ENCODE assay signal across 11 cellular contexts in genomic region chr17:82754297-82755208, GRCh38. TPM values are rescaled to one million over a fixed set of nuclear protein-coding genes. Genes with fewer than 3 reads are reported as not detected.
DNase-seq lines count a peak whose midpoint lies in the region; ATAC-seq, FAIRE-seq and TF ChIP-seq lines count a peak whose summit lies in the region.
"Had no signal": no experiment of that assay in that cellular context is flagged by ENCODE, and none has a peak within 500 bp of the region (broad histone marks: within the 10 kb centered on the region; RNA-seq: fewer than 3 reads in every experiment).

No MANE protein-coding gene starts in this region.

- CTCF ChIA-PET in CD4-positive, alpha-beta memory T cell (lab: Charles Lee; ENCODE audit: partially characterized antibody): interaction anchor here (1.4 kb wide), 1 partner anchor 27 kb away, joined by 3 read pairs; no protein-coding TSS in a partner anchor
- CTCF ChIA-PET in GM12878 (lab: Yijun Ruan, JAX): interaction anchor here (0.6 kb wide), 1 partner anchor 74 kb away, joined by 5 read pairs; no protein-coding TSS in a partner anchor

- H3K4me2 ChIP-seq in GM12878 (ENCODE audit: control insufficient read depth, insufficient read depth): no peak overlapping the region

- peak overlapping the region in 2 of 7 donors; percentile 52 to 62 for H3K27ac Mint-ChIP-seq in CD4-positive, alpha-beta memory T cell
- peak overlapping the region in 1 of 3 donors; percentile 88 for H3K27ac Mint-ChIP-seq in IgD-negative memory B cell

- RAD21 ChIA-PET in GM12878 (lab: Charles Lee; ENCODE audit: unreplicated experiment): no interaction called here

- no peaks in the 10 kb centered on the region for H3K9me3 ChIP-seq in CD4-positive, alpha-beta memory T cell (ENCODE audit: control insufficient read depth in 1 of 2, low read length in 2 of 2)
- H3K9me3 ChIP-seq in GM12878 (replicated peaks; ENCODE audit: control insufficient read depth, insufficient read depth, low read length) (no peaks in the 10 kb centered on the region; the same call in 2 of the 3 replicates), lower lobe of right lung (no peaks in the 10 kb centered on the region)

- no peaks in the 10 kb centered on the region for H4K20me1 ChIP-seq in GM12878 (ENCODE audit: control insufficient read depth, insufficient read depth)

- no peaks in the 10 kb centered on the region for H3K27me3 Mint-ChIP-seq in CD4-positive, alpha-beta memory T cell
- H3K27me3 Mint-ChIP-seq in IgD-negative memory B cell: no peaks in the 10 kb centered on the region

- no peak for TF ChIP-seq RAD21 in GM12878 (IDR thresholded peaks at IDR 0.05; ENCODE audit: insufficient read depth, low read depth, low read length)

- no peak overlapping the region for H2AFZ ChIP-seq in GM12878 (ENCODE audit: control insufficient read depth, low read depth, low read length)
- H2AFZ ChIP-seq: GM23248 had no signal

- no peaks in the 10 kb centered on the region for H3K9me3 Mint-ChIP-seq in CD4-positive, alpha-beta memory T cell
- H3K9me3 Mint-ChIP-seq in IgD-negative memory B cell: no peaks in the 10 kb centered on the region

- WGBS in GM12878 (ENCODE audit: insufficient coverage, insufficient replicate concordance, low lambda C conversion rate, missing lambda C conversion rate): 87% methylated on average over 19 of the region's 19 CpGs

- in situ Hi-C loops in GM12878 (cut with MboI): no loop called here

- SMC1A ChIA-PET in GM12878 (lab: Charles Lee; ENCODE audit: uncharacterized antibody, unreplicated experiment): interaction anchor here (1.4 to 2.5 kb wide), 2 partner anchors 9 to 14 kb away, joined by 4 to 8 read pairs; no protein-coding TSS in a partner anchor

- BruUV-seq in GM12878 (replicated peaks; lab: Mats Ljungman, UMichigan): TSS peak; percentile 65

- H3K4me3 ChIP-seq in CD4-positive, alpha-beta memory T cell (ENCODE audit: low read length in 2 of 2): no peak overlapping the region
- H3K4me3 ChIP-seq in GM12878: no peak overlapping the region
- H3K4me3 ChIP-seq in lower lobe of right lung: no peak overlapping the region

- no peak for TF ChIP-seq POLR2A in GM12878 (IDR thresholded peaks at IDR 0.05; ENCODE audit: low read depth, low read length)

- no peak for TF ChIP-seq CTCF in GM12878 (IDR thresholded peaks at IDR 0.05 in 2 of 3, conservative IDR thresholded peaks at IDR 0.05 in 1 of 3; ENCODE audit: control insufficient read depth in 2 of 3, extremely low read depth in 1 of 3, insufficient read depth in 1 of 3, low read depth in 3 of 3, low read length in 3 of 3)
- no peak for TF ChIP-seq CTCF in lower lobe of right lung (IDR thresholded peaks at IDR 0.05)

- H3K79me2 ChIP-seq in GM12878 (ENCODE audit: control insufficient read depth, insufficient read depth, low read length): peaks cover 16% of the 10 kb centered on the region

- DNase-seq in CD4-positive, alpha-beta memory T cell: no peak
- DNase-seq in GM12878 (ENCODE audit: low read depth, low spot score) (no peak), lower lobe of right lung (peak; percentile 24), GM19239 (ENCODE audit: insufficient read length, low spot score) (no peak), sciatic nerve (ENCODE audit: low spot score) (no peak)
- DNase-seq: dermis blood vessel endothelial cell, GM23248 had no signal

- H3K27ac ChIP-seq in CD4-positive, alpha-beta memory T cell (ENCODE audit: low read depth, low read length): no peak overlapping the region
- H3K27ac ChIP-seq in GM12878 (ENCODE audit: control insufficient read depth, insufficient read depth): no peak overlapping the region
- no peak overlapping the region for H3K27ac ChIP-seq in lower lobe of right lung
- H3K27ac ChIP-seq: GM23248 had no signal

- peaks cover 0 to 17% of the 10 kb centered on the region in 2 donors for H3K36me3 Mint-ChIP-seq in CD4-positive, alpha-beta memory T cell
- H3K36me3 Mint-ChIP-seq in IgD-negative memory B cell: no peaks in the 10 kb centered on the region

- peaks cover 24% of the 10 kb centered on the region for H3K4me1 ChIP-seq in CD4-positive, alpha-beta memory T cell (ENCODE audit: insufficient read depth, low read length)
- H3K4me1 ChIP-seq in GM12878 (ENCODE audit: control insufficient read depth, insufficient read depth, low read length) (0 out of 2 replicates have a peak, but pooled peaks cover 2% of the 10 kb centered on the region), lower lobe of right lung (peaks cover 14% of the 10 kb centered on the region)

- no peaks in the 10 kb centered on the region for H3K27me3 ChIP-seq in CD4-positive, alpha-beta memory T cell (ENCODE audit: insufficient read depth, low read length)
- H3K27me3 ChIP-seq in GM12878 (replicated peaks in 1 of 2; ENCODE audit: control insufficient read depth in 2 of 2, insufficient read depth in 2 of 2, low read length in 1 of 2): no peaks in the 10 kb centered on the region
- H3K27me3 ChIP-seq in lower lobe of right lung (ENCODE audit: low read depth): no peaks in the 10 kb centered on the region

- intact Hi-C loops in CD4-positive, alpha-beta memory T cell (cut with micrococcal nuclease): loop anchor here (5.0 kb wide), 1 partner anchor 302 kb away; the partner anchor contains the start of gene CYBC1
- intact Hi-C loops in GM12878 (cut with micrococcal nuclease; ENCODE audit: unreplicated experiment) (loop anchor here (10.0 kb wide), 1 partner anchor 110 kb away; the partner anchor contains the start of gene WDR45B), lower lobe of right lung (cut with DNase I) (no loop called here), sciatic nerve (cut with DNase I) (no loop called here)

- POLR2A ChIA-PET in CD4-positive, alpha-beta memory T cell (lab: Charles Lee; ENCODE audit: partially characterized antibody): no interaction called here
- POLR2A ChIA-PET in GM12878 (lab: Charles Lee): interaction anchor here (0.6 kb wide), 3 partner anchors 83 to 344 kb away, joined by 3 to 6 read pairs (median 3); no protein-coding TSS in a partner anchor

- peak overlapping the region; percentile 31 to 71 (median 52) for H3K4me3 Mint-ChIP-seq in CD4-positive, alpha-beta memory T cell
- peak overlapping the region in 3 of 4 donors; percentile 17 to 70 (median 61) for H3K4me3 Mint-ChIP-seq in IgD-negative memory B cell

- peaks cover 15 to 34% (median 22%) of the 10 kb centered on the region in 4 donors for H3K4me1 Mint-ChIP-seq in CD4-positive, alpha-beta memory T cell
- H3K4me1 Mint-ChIP-seq in IgD-negative memory B cell: peaks cover 0 to 10% (median 8%) of the 10 kb centered on the region in 3 donors

- H3K9ac ChIP-seq in GM12878 (ENCODE audit: control insufficient read depth, insufficient read depth, low read length): no peak overlapping the region
- H3K9ac ChIP-seq: GM23248 had no signal

- ATAC-seq in GM12878: no peak
- ATAC-seq in lower lobe of right lung: no peak
- ATAC-seq in sciatic nerve: no peak
- no peak for ATAC-seq in GM19452 (IDR thresholded peaks at IDR 0.05; ENCODE audit: unreplicated experiment)
- no peak for ATAC-seq in GM18517 (IDR thresholded peaks at IDR 0.05; ENCODE audit: unreplicated experiment)

- H3K36me3 ChIP-seq in CD4-positive, alpha-beta memory T cell (ENCODE audit: insufficient read depth, low read length): no peaks in the 10 kb centered on the region
- H3K36me3 ChIP-seq in GM12878 (ENCODE audit: control insufficient read depth in 2 of 2, insufficient read depth in 2 of 2, low read length in 1 of 2) (no peaks in the 10 kb centered on the region; a peak in 1 of 4 replicates), lower lobe of right lung (no peaks in the 10 kb centered on the region)

- no peak for TF ChIP-seq EP300 in GM12878 (IDR thresholded peaks at IDR 0.05; ENCODE audit: borderline replicate concordance in 1 of 2, control insufficient read depth in 1 of 2, low read depth in 2 of 2, low read length in 2 of 2)

- no peak for FAIRE-seq in GM12878 (lab: Jason Lieb, UNC)
- no peak for FAIRE-seq in GM19239 (lab: Jason Lieb, UNC)
- FAIRE-seq: TTC549 had no signal

RNA-seq across cellular contexts. Expression of gene TBCD, which starts 2.7 kb away (rescaled TPM):
- 100 to 1,000 TPM; 257 to 263 TPM for total RNA-seq in CD4-positive, alpha-beta memory T cell
- polyA plus RNA-seq in CD4-positive, alpha-beta memory T cell: 100 to 1,000 TPM; 102 to 126 TPM
- polyA plus RNA-seq in IgD-negative memory B cell (19.4 TPM), GM12878 (2011; rRNA removed) (36.7 and 61.0 TPM in 2 replicates), GM12878 (2014; fragmentation: Illumina TruSeq; extraction: Trizol) (12.2 and 35.6 TPM in 2 replicates), GM12878 (2014; fragmentation: Nextera tagmentation; extraction: Ambion mirVana) (10 to 100 TPM; 10.3 to 19.3 TPM), GM12878 (2014; rRNA removed) (46.6 and 66.7 TPM in 2 replicates), GM12878 (2016; fragmentation: Nextera tagmentation; extraction: Ambion mirVana) (10 to 100 TPM; 72.9 to 83.5 TPM)
- 201 and 218 TPM in 2 replicates for total RNA-seq in GM12878 (2013; cell fraction: nucleolus; rRNA removed)
- total RNA-seq in GM12878 (2014; rRNA removed) (54.4 and 58.2 TPM in 2 replicates), GM12878 (2014; rRNA removed; fragmentation: Illumina TruSeq; extraction: Trizol) (27.2 and 38.6 TPM in 2 replicates), GM12878 (2021) (96.3 and 114 TPM in 2 replicates), lower lobe of right lung (84.8 TPM), sciatic nerve (122 TPM)
- 53.6 TPM for polyA plus RNA-seq in GM12878 (2011; ENCODE audit: low read depth)
- 93.6 and 116 TPM in 2 replicates for polyA plus RNA-seq in GM12878 (2011; cell fraction: cytosol; rRNA removed)
- polyA plus RNA-seq in GM12878 (2011; cell fraction: nucleus; rRNA removed): 456 and 506 TPM in 2 replicates
- 78.2 and 97.0 TPM in 2 replicates for polyA plus RNA-seq in GM12878 (2012)
- 128 and 173 TPM in 2 replicates for polyA minus RNA-seq in GM12878 (2011; rRNA and poly(A)+ RNA removed)
- polyA minus RNA-seq in GM12878 (2011; cell fraction: cytosol; rRNA and poly(A)+ RNA removed): 71.3 and 78.0 TPM in 2 replicates
- 90.2 and 122 TPM in 2 replicates for polyA minus RNA-seq in GM12878 (2011; cell fraction: nucleus; rRNA and poly(A)+ RNA removed)

RNA-seq across cellular contexts. Expression of gene FN3K, which starts 19.1 kb away (rescaled TPM):
- total RNA-seq in CD4-positive, alpha-beta memory T cell: 1 to 10 TPM; 5.3 to 8.1 TPM
- polyA plus RNA-seq in CD4-positive, alpha-beta memory T cell: under 1 TPM; 0.26 to 0.77 TPM
- not detected for polyA plus RNA-seq in IgD-negative memory B cell
- total RNA-seq in GM12878 (2013; cell fraction: nucleolus; rRNA removed): 0.90 and 1.1 TPM in 2 replicates
- 0.51 TPM in 1 of 2 replicates, not detected in the other for total RNA-seq in GM12878 (2014; rRNA removed)
- total RNA-seq in GM12878 (2014; rRNA removed; fragmentation: Illumina TruSeq; extraction: Trizol): not detected in 2 replicates
- total RNA-seq in GM12878 (2021): 0.58 TPM in 1 of 2 replicates, not detected in the other
- polyA plus RNA-seq in GM12878 (2011; ENCODE audit: low read depth): 0.50 TPM
- polyA plus RNA-seq in GM12878 (2011; rRNA removed): 0.08 and 0.17 TPM in 2 replicates
- 0.05 TPM in 1 of 2 replicates, not detected in the other for polyA plus RNA-seq in GM12878 (2011; cell fraction: cytosol; rRNA removed)
- polyA plus RNA-seq in GM12878 (2011; cell fraction: nucleus; rRNA removed): 0.37 and 0.57 TPM in 2 replicates
- polyA plus RNA-seq in GM12878 (2012): 1.0 and 1.1 TPM in 2 replicates
- polyA plus RNA-seq in GM12878 (2014; fragmentation: Illumina TruSeq; extraction: Trizol): not detected in 2 replicates
- polyA plus RNA-seq in GM12878 (2014; fragmentation: Nextera tagmentation; extraction: Ambion mirVana): not detected
- 0.14 and 0.17 TPM in 2 replicates for polyA plus RNA-seq in GM12878 (2014; rRNA removed)
- polyA plus RNA-seq in GM12878 (2016; fragmentation: Nextera tagmentation; extraction: Ambion mirVana): not detected
- polyA minus RNA-seq in GM12878 (2011; rRNA and poly(A)+ RNA removed): not detected in 2 replicates
- polyA minus RNA-seq in GM12878 (2011; cell fraction: cytosol; rRNA and poly(A)+ RNA removed): not detected in 2 replicates
- not detected in 2 replicates for polyA minus RNA-seq in GM12878 (2011; cell fraction: nucleus; rRNA and poly(A)+ RNA removed)
- 27.9 TPM for total RNA-seq in lower lobe of right lung
- total RNA-seq in sciatic nerve: 57.2 TPM

RNA-seq across cellular contexts. Expression of gene FN3KRP, which starts 38.0 kb away (rescaled TPM):
- 10 to 100 TPM; 36.6 to 37.6 TPM for total RNA-seq in CD4-positive, alpha-beta memory T cell
- 10 to 100 TPM; 24.6 to 65.2 TPM for polyA plus RNA-seq in CD4-positive, alpha-beta memory T cell
- polyA plus RNA-seq in IgD-negative memory B cell (16.7 TPM), GM12878 (2011; rRNA removed) (15.9 and 24.8 TPM in 2 replicates), GM12878 (2014; fragmentation: Illumina TruSeq; extraction: Trizol) (27.2 and 29.2 TPM in 2 replicates), GM12878 (2014; fragmentation: Nextera tagmentation; extraction: Ambion mirVana) (1 to 10 TPM; 1.8 to 6.3 TPM), GM12878 (2014; rRNA removed) (27.3 and 28.1 TPM in 2 replicates), GM12878 (2016; fragmentation: Nextera tagmentation; extraction: Ambion mirVana) (10 to 100 TPM; 47.5 to 50.5 TPM)
- total RNA-seq in GM12878 (2013; cell fraction: nucleolus; rRNA removed): 10.7 and 15.8 TPM in 2 replicates
- total RNA-seq in GM12878 (2014; rRNA removed) (23.3 and 23.8 TPM in 2 replicates), GM12878 (2014; rRNA removed; fragmentation: Illumina TruSeq; extraction: Trizol) (21.5 and 22.6 TPM in 2 replicates), GM12878 (2021) (29.5 and 30.9 TPM in 2 replicates), lower lobe of right lung (28.1 TPM), sciatic nerve (32.3 TPM)
- 40.2 TPM for polyA plus RNA-seq in GM12878 (2011; ENCODE audit: low read depth)
- polyA plus RNA-seq in GM12878 (2011; cell fraction: cytosol; rRNA removed): 21.4 and 23.7 TPM in 2 replicates
- polyA plus RNA-seq in GM12878 (2011; cell fraction: nucleus; rRNA removed): 21.1 and 27.5 TPM in 2 replicates
- polyA plus RNA-seq in GM12878 (2012): 31.4 and 42.8 TPM in 2 replicates
- polyA minus RNA-seq in GM12878 (2011; rRNA and poly(A)+ RNA removed): 8.9 and 13.3 TPM in 2 replicates
- polyA minus RNA-seq in GM12878 (2011; cell fraction: cytosol; rRNA and poly(A)+ RNA removed): 8.2 and 8.5 TPM in 2 replicates
- 3.1 and 7.4 TPM in 2 replicates for polyA minus RNA-seq in GM12878 (2011; cell fraction: nucleus; rRNA and poly(A)+ RNA removed)

RNA-seq across cellular contexts. Expression of gene RAB40B, which starts 56.1 kb away (rescaled TPM):
- 1 to 10 TPM; 5.1 to 5.8 TPM for total RNA-seq in CD4-positive, alpha-beta memory T cell
- polyA plus RNA-seq in CD4-positive, alpha-beta memory T cell: 1 to 10 TPM; 2.6 to 4.0 TPM
- polyA plus RNA-seq in IgD-negative memory B cell (1.9 TPM), GM12878 (2011; rRNA removed) (0.98 and 1.2 TPM in 2 replicates), GM12878 (2014; fragmentation: Illumina TruSeq; extraction: Trizol) (0.11 and 0.94 TPM in 2 replicates), GM12878 (2014; fragmentation: Nextera tagmentation; extraction: Ambion mirVana) (under 1 TPM; 0.06 to 0.42 TPM), GM12878 (2014; rRNA removed) (2.4 and 3.2 TPM in 2 replicates), GM12878 (2016; fragmentation: Nextera tagmentation; extraction: Ambion mirVana) (1 to 10 TPM; 2.4 to 2.8 TPM)
- 4.1 and 4.6 TPM in 2 replicates for total RNA-seq in GM12878 (2013; cell fraction: nucleolus; rRNA removed)
- total RNA-seq in GM12878 (2014; rRNA removed) (0.65 and 2.3 TPM in 2 replicates), GM12878 (2014; rRNA removed; fragmentation: Illumina TruSeq; extraction: Trizol) (0.36 and 0.41 TPM in 2 replicates), GM12878 (2021) (1.6 and 1.9 TPM in 2 replicates), lower lobe of right lung (10.2 TPM), sciatic nerve (30.3 TPM)
- polyA plus RNA-seq in GM12878 (2011; ENCODE audit: low read depth): 1.0 TPM
- 1.8 TPM in 2 replicates for polyA plus RNA-seq in GM12878 (2011; cell fraction: cytosol; rRNA removed)
- polyA plus RNA-seq in GM12878 (2011; cell fraction: nucleus; rRNA removed): 2.9 and 3.5 TPM in 2 replicates
- polyA plus RNA-seq in GM12878 (2012): 3.5 and 6.7 TPM in 2 replicates
- polyA minus RNA-seq in GM12878 (2011; rRNA and poly(A)+ RNA removed): 0.44 and 1.5 TPM in 2 replicates
- not detected in 2 replicates for polyA minus RNA-seq in GM12878 (2011; cell fraction: cytosol; rRNA and poly(A)+ RNA removed)
- 0.36 and 0.86 TPM in 2 replicates for polyA minus RNA-seq in GM12878 (2011; cell fraction: nucleus; rRNA and poly(A)+ RNA removed)

Comparison
In these comparisons a context has a peak if more than half of its experiments do, and no peak if none do; other contexts are left out.
1. intact Hi-C loops: an anchor here in CD4-positive, alpha-beta memory T cell (5.0 kb wide) and GM12878 (10.0 kb wide); none called in lower lobe of right lung and sciatic nerve.